11 cellular contexts compared by ENCODE assay signal in the genomic region with DNA sequence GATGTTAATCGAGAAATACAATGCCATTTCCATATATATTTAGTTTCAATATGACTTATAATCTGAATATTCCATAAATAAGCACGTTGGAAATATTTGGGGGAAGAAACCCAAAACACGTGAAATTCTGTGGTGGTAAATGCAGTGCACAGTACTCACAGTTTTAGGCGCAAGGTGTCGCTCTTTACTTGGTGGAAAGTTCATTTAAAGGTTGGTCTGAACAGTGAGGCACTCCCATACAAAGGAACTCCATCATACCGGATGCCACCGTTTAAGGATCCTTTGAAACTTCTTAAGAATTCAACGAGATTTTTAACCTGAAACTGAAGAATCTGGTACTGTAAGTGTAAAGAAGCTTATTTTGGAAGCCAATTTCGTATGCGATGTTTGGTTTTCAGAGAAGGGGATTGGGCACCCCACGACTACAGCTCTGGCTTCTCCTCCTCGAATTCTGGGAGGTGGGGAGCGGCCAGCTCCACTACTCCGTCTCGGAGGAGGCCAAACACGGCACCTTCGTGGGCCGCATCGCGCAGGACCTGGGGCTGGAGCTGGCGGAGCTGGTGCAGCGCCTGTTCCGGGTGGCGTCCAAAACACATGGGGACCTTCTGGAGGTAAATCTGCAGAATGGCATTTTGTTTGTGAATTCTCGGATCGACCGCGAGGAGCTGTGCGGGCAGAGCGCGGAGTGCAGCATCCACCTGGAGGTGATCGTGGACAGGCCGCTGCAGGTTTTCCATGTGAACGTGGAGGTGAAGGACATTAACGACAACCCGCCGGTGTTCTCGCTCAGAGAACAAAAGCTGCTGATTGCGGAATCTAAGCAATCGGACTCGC. TPM values are rescaled to one million over a fixed set of nuclear protein-coding genes. Genes with fewer than 3 reads are reported as not detected.
DNase-seq lines count a peak whose midpoint lies in the region; FAIRE-seq and TF ChIP-seq lines count a peak whose summit lies in the region.
"Had no signal": no experiment of that assay in that cellular context is flagged by ENCODE, and none has a peak within 500 bp of the region (broad histone marks: within the 10 kb centered on the region; RNA-seq: fewer than 3 reads in every experiment).

A gene with protein sequence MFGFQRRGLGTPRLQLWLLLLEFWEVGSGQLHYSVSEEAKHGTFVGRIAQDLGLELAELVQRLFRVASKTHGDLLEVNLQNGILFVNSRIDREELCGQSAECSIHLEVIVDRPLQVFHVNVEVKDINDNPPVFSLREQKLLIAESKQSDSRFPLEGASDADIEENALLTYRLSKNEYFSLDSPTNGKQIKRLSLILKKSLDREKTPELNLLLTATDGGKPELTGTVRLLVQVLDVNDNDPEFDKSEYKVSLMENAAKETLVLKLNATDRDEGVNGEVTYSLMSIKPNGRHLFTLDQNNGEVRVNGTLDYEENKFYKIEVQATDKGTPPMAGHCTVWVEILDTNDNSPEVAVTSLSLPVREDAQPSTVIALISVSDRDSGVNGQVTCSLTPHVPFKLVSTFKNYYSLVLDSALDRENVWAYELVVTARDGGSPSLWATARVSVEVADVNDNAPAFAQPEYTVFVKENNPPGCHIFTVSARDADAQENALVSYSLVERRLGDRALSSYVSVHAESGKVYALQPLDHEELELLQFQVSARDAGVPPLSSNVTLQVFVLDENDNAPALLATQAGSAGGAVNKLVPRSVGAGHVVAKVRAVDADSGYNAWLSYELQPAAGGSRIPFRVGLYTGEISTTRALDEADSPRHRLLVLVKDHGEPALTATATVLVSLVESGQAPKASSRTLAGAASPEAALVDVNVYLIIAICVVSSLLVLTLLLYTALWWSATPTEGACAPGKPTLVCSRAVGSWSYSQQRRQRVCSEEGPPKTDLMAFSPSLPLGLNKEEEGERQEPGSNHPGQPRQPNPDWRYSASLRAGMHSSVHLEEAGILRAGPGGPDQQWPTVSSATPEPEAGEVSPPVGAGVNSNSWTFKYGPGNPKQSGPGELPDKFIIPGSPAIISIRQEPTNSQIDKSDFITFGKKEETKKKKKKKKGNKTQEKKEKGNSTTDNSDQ (plus strand): TSS at position 237 of the 834 bp plus-strand sequence. CDS start 147 bp downstream, at position 384.

- H3K4me3 ChIP-seq in iPS-15b (ENCODE audit: low read depth, low read length) (peak within 1 kb of the TSS; percentile 45), transverse colon (no peak within 1 kb of the TSS), lower leg skin (ENCODE audit: low read depth, poor library complexity, severe bottlenecking) (no peak within 1 kb of the TSS)

- CTCF ChIA-PET in activated CD4-positive, alpha-beta memory T cell treated with anti-CD3 and anti-CD28 coated beads, Interleukin-2, amount 10 ng/mL, durations not matched to agents 7 days and 5 days (lab: Charles Lee): interaction anchor here (0.6 kb wide), 1 partner anchor 526 kb away, joined by 3 read pairs; no protein-coding TSS in a partner anchor
- CTCF ChIA-PET in activated CD4-positive, alpha-beta memory T cell treated with anti-CD3 and anti-CD28 coated beads for 36 hours (lab: Charles Lee): interaction anchor here (0.7 to 1.7 kb wide), 3 partner anchors 9 to 21 kb away, joined by 3 to 6 read pairs (median 3); a partner anchor contains a TSS

- POLR2A ChIA-PET in activated CD4-positive, alpha-beta memory T cell treated with anti-CD3 and anti-CD28 coated beads, Interleukin-2, amount 10 ng/mL, durations not matched to agents 7 days and 5 days (lab: Charles Lee): no interaction called here
- POLR2A ChIA-PET in activated CD4-positive, alpha-beta memory T cell treated with anti-CD3 and anti-CD28 coated beads for 36 hours (lab: Charles Lee): no interaction called here

- H3K9me3 ChIP-seq in iPS-15b (ENCODE audit: control insufficient read depth, insufficient read depth, low read length) (no peaks in the 10 kb centered on the region), transverse colon (peaks cover 17 to 18% of the 10 kb centered on the region in 2 donors)

- peak within 1 kb of the TSS; percentile 35 for H3K27ac Mint-ChIP-seq in activated CD4-positive, alpha-beta memory T cell treated with anti-CD3 and anti-CD28 coated beads, Interleukin-2, amount 10 ng/mL, durations not matched to agents 7 days and 5 days
- no peak within 1 kb of the TSS for H3K27ac Mint-ChIP-seq in activated CD4-positive, alpha-beta memory T cell treated with anti-CD3 and anti-CD28 coated beads for 36 hours
- H3K27ac Mint-ChIP-seq: activated T-helper 17 cell treated with anti-CD3 and anti-CD28 coated beads, Interleukin-2, amount 50 U/mL, for 72 hours had no signal

- H3K27ac ChIP-seq in transverse colon: no peak within 1 kb of the TSS

- WGBS in transverse colon (ENCODE audit: low coverage in 1 of 2), 2 donors: 23 to 50% methylated on average over 11 to 41 of the region's 41 CpGs
- 15 to 22% methylated on average over 41 of the region's 41 CpGs for WGBS in lower leg skin, 2 donors

- in situ Hi-C loops in SK-MEL-5 (cut with HindIII; ENCODE audit: low pct_unique_long_range_greater_than_20kb, low sequenced_read_pairs): no loop called here
- in situ Hi-C loops in transverse colon (cut with MboI; ENCODE audit: low pct_ligation_motif_present in 1 of 4, low pct_unique_long_range_greater_than_20kb in 1 of 4, low sequenced_read_pairs in 3 of 4): no loop called here

- peak within 1 kb of the TSS; percentile 0 for H3K9ac ChIP-seq in iPS-15b (ENCODE audit: low read depth, low read length)

- no peak for TF ChIP-seq EP300 in transverse colon (IDR thresholded peaks at IDR 0.05; ENCODE audit: low read depth)

- H3K36me3 Mint-ChIP-seq in activated CD4-positive, alpha-beta memory T cell treated with anti-CD3 and anti-CD28 coated beads, Interleukin-2, amount 10 ng/mL, durations not matched to agents 7 days and 5 days (ENCODE audit: low read depth): peaks cover 4% of the 10 kb centered on the region
- peaks cover 4% of the 10 kb centered on the region for H3K36me3 Mint-ChIP-seq in activated CD4-positive, alpha-beta memory T cell treated with anti-CD3 and anti-CD28 coated beads for 36 hours

- TF ChIP-seq CTCF in transverse colon (IDR thresholded peaks at IDR 0.05) (no peak), lower leg skin (IDR thresholded peaks at IDR 0.05) (no peak)

- H3K27me3 ChIP-seq in iPS-15b (ENCODE audit: control insufficient read depth, insufficient read depth, low read length): no peaks in the 10 kb centered on the region
- H3K27me3 ChIP-seq in transverse colon: no peaks in the 10 kb centered on the region

- no peak for FAIRE-seq in urothelium cell line (lab: Jason Lieb, UNC)

- H3K9me3 Mint-ChIP-seq in activated CD4-positive, alpha-beta memory T cell treated with anti-CD3 and anti-CD28 coated beads, Interleukin-2, amount 10 ng/mL, durations not matched to agents 7 days and 5 days: peaks cover 12% of the 10 kb centered on the region
- peaks cover 5% of the 10 kb centered on the region for H3K9me3 Mint-ChIP-seq in activated CD4-positive, alpha-beta memory T cell treated with anti-CD3 and anti-CD28 coated beads for 36 hours

- TF ChIP-seq POLR2A in transverse colon (IDR thresholded peaks at IDR 0.05): no peak
- TF ChIP-seq POLR2A in lower leg skin (IDR thresholded peaks at IDR 0.05): no peak

- H3K4me3 Mint-ChIP-seq in activated CD4-positive, alpha-beta memory T cell treated with anti-CD3 and anti-CD28 coated beads, Interleukin-2, amount 10 ng/mL, durations not matched to agents 7 days and 5 days: no peak within 1 kb of the TSS
- H3K4me3 Mint-ChIP-seq in activated CD4-positive, alpha-beta memory T cell treated with anti-CD3 and anti-CD28 coated beads for 36 hours: no peak within 1 kb of the TSS
- H3K4me3 Mint-ChIP-seq: activated T-helper 17 cell treated with anti-CD3 and anti-CD28 coated beads, Interleukin-2, amount 50 U/mL, for 72 hours had no signal

- no peaks in the 10 kb centered on the region for H3K4me1 Mint-ChIP-seq in activated CD4-positive, alpha-beta memory T cell treated with anti-CD3 and anti-CD28 coated beads, Interleukin-2, amount 10 ng/mL, durations not matched to agents 7 days and 5 days
- H3K4me1 Mint-ChIP-seq in activated CD4-positive, alpha-beta memory T cell treated with anti-CD3 and anti-CD28 coated beads for 36 hours (ENCODE audit: low read depth): no peaks in the 10 kb centered on the region
- H3K4me1 Mint-ChIP-seq: activated T-helper 17 cell treated with anti-CD3 and anti-CD28 coated beads, Interleukin-2, amount 50 U/mL, for 72 hours had no signal

- no peak for DNase-seq in activated CD4-positive, alpha-beta memory T cell treated with anti-CD3 and anti-CD28 coated beads, Interleukin-2, amount 10 ng/mL, durations not matched to agents 7 days and 5 days
- DNase-seq in activated CD4-positive, alpha-beta memory T cell treated with anti-CD3 and anti-CD28 coated beads for 36 hours: no peak
- DNase-seq in SK-MEL-5 (ENCODE audit: low read depth, low spot score): peak; percentile 77
- DNase-seq in urothelium cell line (ENCODE audit: low spot score): peak; percentile 58
- DNase-seq in activated T-cell treated with anti-CD3 and anti-CD28 coated beads, Interleukin-2, amount 50 U/mL, for 48 hours: no peak
- no peak for DNase-seq in transverse colon
- no peak for DNase-seq in lower leg skin (ENCODE audit: low spot score in 2 of 2)
- DNase-seq: left cardiac atrium had no signal

- H3K36me3 ChIP-seq in iPS-15b (ENCODE audit: control insufficient read depth, insufficient read depth, low read length) (no peaks in the 10 kb centered on the region), transverse colon (no peaks in the 10 kb centered on the region)

- intact Hi-C loops in activated CD4-positive, alpha-beta memory T cell treated with anti-CD3 and anti-CD28 coated beads for 36 hours (cut with micrococcal nuclease): loop anchor here (10.0 kb wide), 1 partner anchor 74 kb away; a partner anchor contains a TSS
- intact Hi-C loops in transverse colon (cut with DNase I; ENCODE audit: low total_unique reads) (no loop called here), lower leg skin (cut with DNase I; ENCODE audit: low total_unique reads) (no loop called here)

- H3K4me1 ChIP-seq in iPS-15b (ENCODE audit: control insufficient read depth, insufficient read depth, low read length) (no peaks in the 10 kb centered on the region), transverse colon (no peaks in the 10 kb centered on the region)

- H3K27me3 Mint-ChIP-seq in activated CD4-positive, alpha-beta memory T cell treated with anti-CD3 and anti-CD28 coated beads, Interleukin-2, amount 10 ng/mL, durations not matched to agents 7 days and 5 days: no peaks in the 10 kb centered on the region
- H3K27me3 Mint-ChIP-seq in activated CD4-positive, alpha-beta memory T cell treated with anti-CD3 and anti-CD28 coated beads for 36 hours: peaks cover 7% of the 10 kb centered on the region

RNA-seq across cellular contexts. Expression of the gene that starts here (rescaled TPM):
- not detected for total RNA-seq in activated CD4-positive, alpha-beta memory T cell treated with anti-CD3 and anti-CD28 coated beads, Interleukin-2, amount 10 ng/mL, durations not matched to agents 7 days and 5 days
- not detected for total RNA-seq in activated CD4-positive, alpha-beta memory T cell treated with anti-CD3 and anti-CD28 coated beads for 36 hours
- total RNA-seq in SK-MEL-5 (2014; rRNA removed; shearing (Covaris generic)): 1.0 and 1.9 TPM in 2 replicates
- 1.4 and 2.3 TPM in 2 replicates for polyA plus RNA-seq in SK-MEL-5 (2015; cell fraction: cytosol; rRNA removed)
- polyA plus RNA-seq in SK-MEL-5 (2015; cell fraction: nucleus; rRNA removed): 0.66 and 1.1 TPM in 2 replicates
- total RNA-seq in transverse colon (1 to 10 TPM in 1 of 4 donors, under 1 TPM in 1, not detected in 2; 0.48 to 1.2 TPM), lower leg skin (under 1 TPM in 3 of 4 donors, not detected in 1; 0.17 to 0.94 (median 0.34) TPM)
- total RNA-seq: activated T-helper 17 cell treated with anti-CD3 and anti-CD28 coated beads, Interleukin-2, amount 50 U/mL, for 72 hours had no signal
- polyA plus RNA-seq: AG04450 had no signal

Comparison
In these comparisons a context has a peak if more than half of its experiments do, and no peak if none do; other contexts are left out.
1. DNase-seq: peak in SK-MEL-5 (single experiment) and urothelium cell line (single experiment); none in activated CD4-positive, alpha-beta memory T cell treated with anti-CD3 and anti-CD28 coated beads, Interleukin-2, amount 10 ng/mL, durations not matched to agents 7 days and 5 days (single experiment), activated CD4-positive, alpha-beta memory T cell treated with anti-CD3 and anti-CD28 coated beads for 36 hours (single experiment), activated T-cell treated with anti-CD3 and anti-CD28 coated beads, Interleukin-2, amount 50 U/mL, for 48 hours (0 of 2), transverse colon (single experiment) and lower leg skin (0 of 2).